In genomic region chr14:104341532-104342434, GRCh38 we compare ENCODE assay signal across 8 cellular contexts.
DNase-seq lines count a peak whose midpoint lies in the region; ATAC-seq and TF ChIP-seq lines count a peak whose summit lies in the region.

No MANE protein-coding gene starts in this region.

- H3K4me3 ChIP-seq in gastrocnemius medialis, result no peak overlapping the region

- intact Hi-C loops in gastrocnemius medialis (cut with DNase I; ENCODE audit: low total_unique reads), result no loop called here

- in situ Hi-C loops in gastrocnemius medialis (cut with MboI; ENCODE audit: low sequenced_read_pairs in 4 of 4), result no loop called here

- peak in 2 of 5 experiments; percentile 44 to 56 for TF ChIP-seq CTCF in gastrocnemius medialis (IDR thresholded peaks at IDR 0.05 in 4 of 5, conservative IDR thresholded peaks at IDR 0.05 in 1 of 5)

- no peak for ATAC-seq in HG02870 (IDR thresholded peaks at IDR 0.05; ENCODE audit: unreplicated experiment)
- no peak for ATAC-seq in gastrocnemius medialis
- ATAC-seq in HG02981 (IDR thresholded peaks at IDR 0.05; ENCODE audit: unreplicated experiment), result no peak

- H3K4me1 ChIP-seq in gastrocnemius medialis, result no peaks in the 10 kb centered on the region

- H3K27me3 ChIP-seq in gastrocnemius medialis, result peaks cover 6 to 21% (median 18%) of the 10 kb centered on the region in 3 donors

- H3K27ac ChIP-seq in gastrocnemius medialis, result no peak overlapping the region

- DNase-seq in D341Med (ENCODE audit: low spot score) (peak; percentile 92), HuH-7.5 (ENCODE audit: low spot score) (peak; percentile 88), kidney tubule cell (ENCODE audit: low spot score) (peak; percentile 59), NCI-H2196 treated with DMSO at 0.1 percent for 48 hours (lab: John Stamatoyannopoulos, UW; ENCODE audit: unreplicated experiment) (no peak), gastrocnemius medialis (no peak)
- peak; percentile 5 for DNase-seq in activated T-cell treated with anti-CD3 and anti-CD28 coated beads, Interleukin-2, amount 50 U/mL, for 1 hour

- no peaks in the 10 kb centered on the region for H3K36me3 ChIP-seq in gastrocnemius medialis

- peaks cover 0 to 12% (median 0%) of the 10 kb centered on the region in 3 donors for H3K9me3 ChIP-seq in gastrocnemius medialis

- no peak for TF ChIP-seq POLR2A in gastrocnemius medialis (IDR thresholded peaks at IDR 0.05)

Comparison
In these comparisons a context has a peak if more than half of its experiments do, and no peak if none do; other contexts are left out.
1. DNase-seq: peak in D341Med (single experiment), HuH-7.5 (single experiment), activated T-cell treated with anti-CD3 and anti-CD28 coated beads, Interleukin-2, amount 50 U/mL, for 1 hour (single experiment) and kidney tubule cell (single experiment); none in NCI-H2196 treated with DMSO at 0.1 percent for 48 hours (single experiment) and gastrocnemius medialis (0 of 2).